24 cellular contexts compared by ENCODE assay signal in the genomic region with DNA sequence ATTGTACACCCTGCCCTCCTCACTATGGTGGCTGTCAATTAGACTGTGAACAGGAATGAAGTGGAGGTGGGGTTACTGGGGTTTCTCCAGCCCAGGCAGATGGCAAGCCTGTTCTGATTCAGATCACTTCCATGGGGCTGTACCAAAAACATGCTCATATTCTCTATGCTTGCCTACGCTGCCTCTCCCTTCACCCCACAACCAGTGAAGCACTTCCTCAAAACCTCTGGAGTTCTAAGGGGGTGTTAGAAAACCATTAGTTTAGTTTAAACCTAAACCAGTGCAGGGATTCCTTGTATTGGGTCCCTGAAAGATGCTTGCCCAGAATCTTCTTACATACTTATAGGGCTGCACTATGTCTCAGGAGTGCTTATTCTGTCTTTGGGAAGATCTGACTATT.
"Had no signal": no experiment of that assay in that cellular context is flagged by ENCODE, and none has a peak within 500 bp of the region (broad histone marks: within the 10 kb centered on the region; RNA-seq: fewer than 3 reads in every experiment).

No MANE protein-coding gene starts in this region.

- H3K4me3 Mint-ChIP-seq: activated CD4-positive, alpha-beta memory T cell treated with anti-CD3 and anti-CD28 coated beads for 36 hours; activated CD4-positive, alpha-beta T cell treated with anti-CD3 and anti-CD28 coated beads, Interleukin-2, amount 10 ng/mL, durations not matched to agents 7 days and 5 days; activated naive CD4-positive, alpha-beta T cell treated with anti-CD3 and anti-CD28 coated beads, Interleukin-2, amount 10 ng/mL, durations not matched to agents 7 days and 5 days; activated naive CD8-positive, alpha-beta T cell treated with anti-CD3 and anti-CD28 coated beads for 36 hours; activated T-cell treated with anti-CD3 and anti-CD28 coated beads, Interleukin-2, amount 50 U/mL, for 72 hours had no signal

- H3K9me3 Mint-ChIP-seq: activated CD4-positive, alpha-beta memory T cell treated with anti-CD3 and anti-CD28 coated beads for 36 hours; activated CD4-positive, alpha-beta T cell treated with anti-CD3 and anti-CD28 coated beads, Interleukin-2, amount 10 ng/mL, durations not matched to agents 7 days and 5 days; activated naive CD4-positive, alpha-beta T cell treated with anti-CD3 and anti-CD28 coated beads, Interleukin-2, amount 10 ng/mL, durations not matched to agents 7 days and 5 days; activated T-cell treated with anti-CD3 and anti-CD28 coated beads, Interleukin-2, amount 50 U/mL, for 72 hours had no signal

- H3K27ac ChIP-seq: breast epithelium had no signal

- H3K9me3 ChIP-seq: breast epithelium, MG63 had no signal

- H3K36me3 ChIP-seq: breast epithelium had no signal

- H3K4me1 ChIP-seq: breast epithelium had no signal

- H3K27ac Mint-ChIP-seq: activated CD4-positive, alpha-beta memory T cell treated with anti-CD3 and anti-CD28 coated beads for 36 hours; activated CD4-positive, alpha-beta T cell treated with anti-CD3 and anti-CD28 coated beads, Interleukin-2, amount 10 ng/mL, durations not matched to agents 7 days and 5 days; activated naive CD4-positive, alpha-beta T cell treated with anti-CD3 and anti-CD28 coated beads, Interleukin-2, amount 10 ng/mL, durations not matched to agents 7 days and 5 days; activated T-cell treated with anti-CD3 and anti-CD28 coated beads, Interleukin-2, amount 50 U/mL, for 72 hours; activated T-helper 2 cell treated with anti-CD3 and anti-CD28 coated beads, Interferon-gamma antibody, Interleukin-2, Interleukin-4, amounts not matched to agents 10 μg/mL and 5 μg/mL and 100 μg/mL, durations not matched to agents 14 hours and 24 hours and 36 hours had no signal

- H3K4me3 ChIP-seq: breast epithelium, MG63 had no signal

- H3K4me1 Mint-ChIP-seq: activated CD4-positive, alpha-beta T cell treated with anti-CD3 and anti-CD28 coated beads, Interleukin-2, amount 10 ng/mL, durations not matched to agents 7 days and 5 days; activated naive CD4-positive, alpha-beta T cell treated with anti-CD3 and anti-CD28 coated beads, Interleukin-2, amount 10 ng/mL, durations not matched to agents 7 days and 5 days had no signal

- DNase-seq: activated CD4-positive, alpha-beta memory T cell treated with anti-CD3 and anti-CD28 coated beads for 36 hours; activated CD4-positive, alpha-beta T cell treated with anti-CD3 and anti-CD28 coated beads, Interleukin-2, amount 10 ng/mL, durations not matched to agents 7 days and 5 days; activated CD4-positive, CD25-positive, alpha-beta regulatory T cell; activated CD8-positive, alpha-beta memory T cell treated with anti-CD3 and anti-CD28 coated beads for 24 hours; activated gamma-delta T cell treated with Interleukin-2 at 50 U/mL for 16 hours; activated naive CD4-positive, alpha-beta T cell treated with anti-CD3 and anti-CD28 coated beads, Interleukin-2, amount 10 ng/mL, durations not matched to agents 7 days and 5 days; activated naive CD8-positive, alpha-beta T cell treated with anti-CD3 and anti-CD28 coated beads for 36 hours; activated T-cell treated with anti-CD3 and anti-CD28 coated beads, Interleukin-2, amount 50 U/mL, for 72 hours; MG63; MV-4-11; NCI-H1092 treated with DMSO at 0.1 percent for 48 hours; NCI-H1417 treated with DMSO at 0.1 percent for 48 hours; NCI-H1694; NCI-H2029; NCI-H2107; NCI-H510A treated with DMSO at 0.1 percent for 48 hours; PC-3; SHP77 treated with DMSO at 0.1 percent for 48 hours; T-helper 2 cell; T1000 had no signal

- FAIRE-seq: RCC 7860, TTC549 had no signal

- ATAC-seq: PC-3 had no signal

- H3K27me3 Mint-ChIP-seq: activated CD4-positive, alpha-beta memory T cell treated with anti-CD3 and anti-CD28 coated beads for 36 hours; activated CD4-positive, alpha-beta T cell treated with anti-CD3 and anti-CD28 coated beads, Interleukin-2, amount 10 ng/mL, durations not matched to agents 7 days and 5 days; activated naive CD4-positive, alpha-beta T cell treated with anti-CD3 and anti-CD28 coated beads, Interleukin-2, amount 10 ng/mL, durations not matched to agents 7 days and 5 days; activated naive CD8-positive, alpha-beta T cell treated with anti-CD3 and anti-CD28 coated beads for 36 hours had no signal

- H3K27me3 ChIP-seq: breast epithelium, MG63 had no signal
